23 cellular contexts compared by ENCODE assay signal in the genomic region with DNA sequence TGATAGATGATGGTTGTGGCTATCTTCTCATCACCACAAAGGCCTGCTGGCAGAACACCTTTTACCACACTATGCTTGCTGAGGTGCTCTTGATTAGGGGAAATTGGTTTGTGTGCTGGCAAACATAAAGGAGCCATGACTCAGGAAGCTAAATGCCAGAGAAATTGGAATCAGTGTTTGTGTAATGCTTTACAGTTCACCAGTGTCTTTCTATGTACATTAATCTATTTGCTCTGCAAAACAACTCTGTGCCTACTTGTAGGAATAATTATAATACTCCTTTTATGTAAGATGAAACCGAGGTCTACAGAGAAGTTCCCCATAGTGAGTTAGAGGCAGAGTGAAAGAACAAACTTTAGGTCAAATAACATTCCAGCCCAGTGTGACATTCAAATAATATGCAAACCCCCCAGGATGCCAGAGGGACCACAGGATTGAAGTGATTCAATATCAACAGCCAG.
DNase-seq lines count a peak whose midpoint lies in the region; ATAC-seq and TF ChIP-seq lines count a peak whose summit lies in the region.
"Had no signal": no experiment of that assay in that cellular context is flagged by ENCODE, and none has a peak within 500 bp of the region (broad histone marks: within the 10 kb centered on the region; RNA-seq: fewer than 3 reads in every experiment).

No MANE protein-coding gene starts in this region.

- no peak overlapping the region for H2AFZ ChIP-seq in IMR-90 (replicated peaks; ENCODE audit: low read length, poor library complexity)

- peak overlapping the region; percentile 14; the same call in 1 of the 2 replicates for H3K4me2 ChIP-seq in IMR-90 (ENCODE audit: low read depth, low read length)

- peak overlapping the region; percentile 3; the same call in 1 of the 2 replicates for H3K18ac ChIP-seq in IMR-90 (ENCODE audit: low read depth, low read length)

- H3K4me1 ChIP-seq in IMR-90 (ENCODE audit: control insufficient read depth, insufficient read depth, low read length) (peaks cover 7% of the 10 kb centered on the region), testis (no peaks in the 10 kb centered on the region)
- H3K4me1 ChIP-seq: breast epithelium, esophagus squamous epithelium, heart left ventricle, right lobe of liver, SJCRH30 had no signal

- peaks cover 5% of the 10 kb centered on the region for H3K9me1 ChIP-seq in IMR-90 (ENCODE audit: insufficient read depth, low read length)

- DNase-seq in COLO668 (lab: John Stamatoyannopoulos, UW; ENCODE audit: unreplicated experiment) (peak; percentile 28), IMR-90 (peak; percentile 73), astrocyte of the spinal cord (ENCODE audit: low read depth, low spot score) (peak; percentile 95), kidney tubule cell (ENCODE audit: low spot score) (peak; percentile 25), NCI-H2171 (lab: John Stamatoyannopoulos, UW) (no peak), testis (no peak)
- DNase-seq: activated CD4-positive, alpha-beta T cell treated with anti-CD3 and anti-CD28 coated beads for 48 hours; CD8-positive, alpha-beta memory T cell; DND-41; esophagus squamous epithelium; heart left ventricle; left ventricle myocardium superior; midbrain; NK-92 treated with Interleukin-12 subunit alpha and Interleukin-12 subunit beta, amount 100 ng/mL, for 24 hours; right lobe of liver; SJCRH30; substantia nigra had no signal

- H3K4me3 ChIP-seq in IMR-90 (ENCODE audit: insufficient read depth, low read depth, low read length) (no peak overlapping the region), astrocyte of the spinal cord (ENCODE audit: low read depth, low read length) (no peak overlapping the region), testis (no peak overlapping the region)
- H3K4me3 ChIP-seq: breast epithelium, coronary artery, esophagus squamous epithelium, heart left ventricle, right lobe of liver, SJCRH30 had no signal

- peak; percentile 67 for ATAC-seq in IMR-90 (ENCODE audit: low read depth)
- ATAC-seq in GM21360 (IDR thresholded peaks at IDR 0.05; ENCODE audit: unreplicated experiment) = no peak
- no peak for ATAC-seq in esophagus mucosa
- ATAC-seq: heart left ventricle, left ventricle myocardium superior, Panc1, right lobe of liver had no signal

- no peaks in the 10 kb centered on the region for H4K20me1 ChIP-seq in IMR-90 (ENCODE audit: insufficient read depth, low read length)

- TF ChIP-seq CTCF in IMR-90 (conservative IDR thresholded peaks at IDR 0.05; ENCODE audit: low read depth, low read length) = no peak
- no peak for TF ChIP-seq CTCF in astrocyte of the spinal cord (IDR thresholded peaks at IDR 0.05; ENCODE audit: low read depth, low read length)
- no peak for TF ChIP-seq CTCF in testis (IDR thresholded peaks at IDR 0.05)

- no peak for TF ChIP-seq RAD21 in IMR-90 (IDR thresholded peaks at IDR 0.05; ENCODE audit: low read length)

- H4K8ac ChIP-seq in IMR-90 (ENCODE audit: low read depth in 2 of 2, low read length in 2 of 2) = no peak overlapping the region

- intact Hi-C loops in IMR-90 (cut with micrococcal nuclease) (no loop called here), testis (cut with DNase I; ENCODE audit: low total_unique reads) (no loop called here)

- H3K9ac ChIP-seq in IMR-90 (ENCODE audit: low read depth, low read length) = no peak overlapping the region

- H2AK9ac ChIP-seq in IMR-90 (replicated peaks; ENCODE audit: low read depth, low read length, poor library complexity) = no peak overlapping the region

- no peak overlapping the region for H3K14ac ChIP-seq in IMR-90 (replicated peaks; ENCODE audit: low read depth, low read length)

- H3K36me3 ChIP-seq in IMR-90 (ENCODE audit: control insufficient read depth, insufficient read depth, low read length) = no peaks in the 10 kb centered on the region
- no peaks in the 10 kb centered on the region for H3K36me3 ChIP-seq in testis (ENCODE audit: low read depth, missing control alignments)
- H3K36me3 ChIP-seq: breast epithelium, esophagus squamous epithelium, heart left ventricle, right lobe of liver, SJCRH30 had no signal

- H3K27ac ChIP-seq in IMR-90 (ENCODE audit: insufficient read depth, low read length) (no peak overlapping the region), testis (no peak overlapping the region)
- H3K27ac ChIP-seq: breast epithelium, coronary artery, esophagus squamous epithelium, heart left ventricle, HL-60, right lobe of liver, SJCRH30 had no signal

- in situ Hi-C loops in IMR-90 (cut with MboI; ENCODE audit: low sequenced_read_pairs) (no loop called here), astrocyte of the spinal cord (cut with HindIII; ENCODE audit: low sequenced_read_pairs) (no loop called here)

- BruUV-seq in IMR-90 (replicated peaks; lab: Mats Ljungman, UMichigan) = no TSS peak

- H2BK20ac ChIP-seq in IMR-90 (ENCODE audit: low read depth, low read length) = no peak overlapping the region

- no peak overlapping the region for H2AK5ac ChIP-seq in IMR-90 (ENCODE audit: low read depth, low read length)

- no peak overlapping the region for H4K5ac ChIP-seq in IMR-90 (ENCODE audit: low read depth, low read length)

- no peak for TF ChIP-seq POLR2A in IMR-90 (IDR thresholded peaks at IDR 0.05; ENCODE audit: low read depth, low read length)
- no peak for TF ChIP-seq POLR2A in testis (IDR thresholded peaks at IDR 0.05)

- CTCF ChIA-PET in IMR-90 (lab: Yijun Ruan, JAX) = no interaction called here

- WGBS in IMR-90 (ENCODE audit: extremely low coverage in 2 of 2, insufficient read length in 1 of 2), 2 experiments = no CpG with 5 or more reads among the region's 1 CpG
- WGBS in testis, 2 donors = 86 to 88% methylated on average over 1 of the region's 1 CpG

- no peak overlapping the region for H2BK5ac ChIP-seq in IMR-90 (ENCODE audit: low read depth, low read length, poor library complexity, severe bottlenecking)

- no peaks in the 10 kb centered on the region for H3K9me3 ChIP-seq in IMR-90 (ENCODE audit: control insufficient read depth, insufficient read depth, low read length)
- H3K9me3 ChIP-seq in testis = no peaks in the 10 kb centered on the region
- H3K9me3 ChIP-seq: breast epithelium, esophagus squamous epithelium, heart left ventricle, right lobe of liver, SJCRH30 had no signal

- H3K79me1 ChIP-seq in IMR-90 (ENCODE audit: low read depth in 1 of 2, low read length in 2 of 2) = no peaks in the 10 kb centered on the region

- POLR2A ChIA-PET in IMR-90 (lab: Charles Lee; ENCODE audit: unreplicated experiment) = no interaction called here

- H3K4ac ChIP-seq in IMR-90 (ENCODE audit: low read depth, low read length) = no peak overlapping the region

- H3K27me3 ChIP-seq in IMR-90 (ENCODE audit: control insufficient read depth, insufficient read depth, low read length) = no peaks in the 10 kb centered on the region
- no peaks in the 10 kb centered on the region for H3K27me3 ChIP-seq in testis
- H3K27me3 ChIP-seq: breast epithelium, esophagus squamous epithelium, heart left ventricle, right lobe of liver, SJCRH30 had no signal

- no peak overlapping the region for H3K23ac ChIP-seq in IMR-90 (ENCODE audit: low read depth, low read length)

- H2BK120ac ChIP-seq in IMR-90 (ENCODE audit: low read depth, low read length) = no peak overlapping the region

- H3K56ac ChIP-seq in IMR-90 (ENCODE audit: extremely low read depth, insufficient read depth, low read length) = no peak overlapping the region

- no peak overlapping the region for H2BK15ac ChIP-seq in IMR-90 (ENCODE audit: low read depth, low read length)

- no peak overlapping the region for H4K91ac ChIP-seq in IMR-90 (ENCODE audit: insufficient read depth, low read depth, low read length)

- dilution Hi-C loops in IMR-90 (cut with HindIII; ENCODE audit: low sequenced_read_pairs, unreplicated experiment) = no loop called here

TF ChIP-seq in IMR-90, 13 proteins besides CTCF, POLR2A, EP300 and RAD21:
- no peak for TF ChIP-seq BHLHE40 (IDR thresholded peaks at IDR 0.05; ENCODE audit: low read depth, low read length)
- TF ChIP-seq, protein P1, sequence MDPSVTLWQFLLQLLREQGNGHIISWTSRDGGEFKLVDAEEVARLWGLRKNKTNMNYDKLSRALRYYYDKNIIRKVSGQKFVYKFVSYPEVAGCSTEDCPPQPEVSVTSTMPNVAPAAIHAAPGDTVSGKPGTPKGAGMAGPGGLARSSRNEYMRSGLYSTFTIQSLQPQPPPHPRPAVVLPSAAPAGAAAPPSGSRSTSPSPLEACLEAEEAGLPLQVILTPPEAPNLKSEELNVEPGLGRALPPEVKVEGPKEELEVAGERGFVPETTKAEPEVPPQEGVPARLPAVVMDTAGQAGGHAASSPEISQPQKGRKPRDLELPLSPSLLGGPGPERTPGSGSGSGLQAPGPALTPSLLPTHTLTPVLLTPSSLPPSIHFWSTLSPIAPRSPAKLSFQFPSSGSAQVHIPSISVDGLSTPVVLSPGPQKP (IDR thresholded peaks at IDR 0.05; ENCODE audit: borderline replicate concordance, low read depth, low read length) = no peak
- TF ChIP-seq MXI1 (IDR thresholded peaks at IDR 0.05; ENCODE audit: borderline replicate concordance, low read depth, low read length) = no peak
- TF ChIP-seq, protein P2, sequence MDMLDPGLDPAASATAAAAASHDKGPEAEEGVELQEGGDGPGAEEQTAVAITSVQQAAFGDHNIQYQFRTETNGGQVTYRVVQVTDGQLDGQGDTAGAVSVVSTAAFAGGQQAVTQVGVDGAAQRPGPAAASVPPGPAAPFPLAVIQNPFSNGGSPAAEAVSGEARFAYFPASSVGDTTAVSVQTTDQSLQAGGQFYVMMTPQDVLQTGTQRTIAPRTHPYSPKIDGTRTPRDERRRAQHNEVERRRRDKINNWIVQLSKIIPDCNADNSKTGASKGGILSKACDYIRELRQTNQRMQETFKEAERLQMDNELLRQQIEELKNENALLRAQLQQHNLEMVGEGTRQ (IDR thresholded peaks at IDR 0.05; ENCODE audit: low read depth, low read length) = no peak
- TF ChIP-seq NFE2L2 (IDR thresholded peaks at IDR 0.05; ENCODE audit: low read depth, low read length) = no peak
- no peak for TF ChIP-seq CHD1 (IDR thresholded peaks at IDR 0.05; ENCODE audit: low read depth, low read length)
- no peak for TF ChIP-seq MAFK (IDR thresholded peaks at IDR 0.05; ENCODE audit: low read depth, low read length)
- TF ChIP-seq FOS (IDR thresholded peaks at IDR 0.05; ENCODE audit: low read depth, low read length) = no peak
- no peak for TF ChIP-seq RFX5 (IDR thresholded peaks at IDR 0.05; ENCODE audit: low read depth, low read length)
- no peak for TF ChIP-seq SMC3 (IDR thresholded peaks at IDR 0.05; ENCODE audit: low read depth, low read length)
- TF ChIP-seq MAZ (IDR thresholded peaks at IDR 0.05; ENCODE audit: borderline replicate concordance, low read depth, low read length) = no peak
- no peak for TF ChIP-seq CEBPB (IDR thresholded peaks at IDR 0.05; ENCODE audit: low read depth, low read length)

Comparison
In these comparisons a context has a peak if more than half of its experiments do, and no peak if none do; other contexts are left out.
1. DNase-seq: peak in COLO668 (single experiment), IMR-90 (single experiment), astrocyte of the spinal cord (single experiment) and kidney tubule cell (single experiment); none in NCI-H2171 (single experiment) and testis (single experiment).